In genomic region chr9:5543875-5544702, GRCh38 we compare ENCODE assay signal across 19 cellular contexts. TPM values are rescaled to one million over a fixed set of nuclear protein-coding genes. Genes with fewer than 3 reads are reported as not detected.
DNase-seq lines count a peak whose midpoint lies in the region; ATAC-seq, FAIRE-seq and TF ChIP-seq lines count a peak whose summit lies in the region.
"Had no signal": no experiment of that assay in that cellular context is flagged by ENCODE, and none has a peak within 500 bp of the region (broad histone marks: within the 10 kb centered on the region; RNA-seq: fewer than 3 reads in every experiment).

No MANE protein-coding gene starts in this region.

- H3K4me1 ChIP-seq in BLaER1 = peaks cover 15% of the 10 kb centered on the region
- peaks cover 9% of the 10 kb centered on the region; the same call in 1 of the 2 replicates for H3K4me1 ChIP-seq in GM23338 (ENCODE audit: insufficient read depth)
- H3K4me1 ChIP-seq in mesendoderm (ENCODE audit: control insufficient read depth, low read depth, low read length) = no peaks in the 10 kb centered on the region
- H3K4me1 ChIP-seq: A549 had no signal

- no peak overlapping the region for H3K27ac Mint-ChIP-seq in GM23338
- no peak overlapping the region for H3K27ac Mint-ChIP-seq in activated T-helper 17 cell treated with anti-CD3 and anti-CD28 coated beads, Interleukin-2, amount 50 U/mL, for 72 hours

- H3K9me3 Mint-ChIP-seq in GM23338 = peaks cover 3% of the 10 kb centered on the region; the same call in 2 of the 3 replicates
- H3K9me3 Mint-ChIP-seq in activated T-helper 17 cell treated with anti-CD3 and anti-CD28 coated beads, Interleukin-2, amount 50 U/mL, for 72 hours = peaks cover 6% of the 10 kb centered on the region

- no peak overlapping the region for H3K56ac ChIP-seq in mesendoderm (ENCODE audit: low read length)

- H3F3A ChIP-seq in GM23338 (replicated peaks; ENCODE audit: low read depth) = no peaks in the 10 kb centered on the region

- H3K27ac ChIP-seq in BLaER1 = no peak overlapping the region
- H3K27ac ChIP-seq in GM23338 (ENCODE audit: low read depth) = no peak overlapping the region
- H3K27ac ChIP-seq in mesendoderm (ENCODE audit: low read depth, low read length) = no peak overlapping the region
- H3K27ac ChIP-seq: A549 had no signal

- no peak overlapping the region for H2BK5ac ChIP-seq in mesendoderm (ENCODE audit: low read length)

- no peak overlapping the region for H3K4me3 ChIP-seq in BLaER1
- 0 out of 2 replicates have a peak overlapping the region, but pooled peaks have one; percentile 35 for H3K4me3 ChIP-seq in GM23338
- H3K4me3 ChIP-seq in mesendoderm (ENCODE audit: low read length) = no peak overlapping the region
- H3K4me3 ChIP-seq: A549 had no signal

- H3K9me3 ChIP-seq in BLaER1 = peaks cover 12% of the 10 kb centered on the region
- H3K9me3 ChIP-seq: A549 had no signal

- peaks cover 11% of the 10 kb centered on the region for H3K4me1 Mint-ChIP-seq in GM23338
- H3K4me1 Mint-ChIP-seq in activated T-helper 17 cell treated with anti-CD3 and anti-CD28 coated beads, Interleukin-2, amount 50 U/mL, for 72 hours = peaks cover 5% of the 10 kb centered on the region

- H4K5ac ChIP-seq in mesendoderm (ENCODE audit: low read length) = no peak overlapping the region

- no CpG with 5 or more reads among the region's 2 CpGs for WGBS in mesendoderm (ENCODE audit: extremely low coverage, insufficient coverage, low lambda C conversion rate)

- peak overlapping the region; percentile 4 for H3K23ac ChIP-seq in mesendoderm (ENCODE audit: low read length)

- no peak overlapping the region for H3K4me3 Mint-ChIP-seq in GM23338
- H3K4me3 Mint-ChIP-seq in activated T-helper 17 cell treated with anti-CD3 and anti-CD28 coated beads, Interleukin-2, amount 50 U/mL, for 72 hours = no peak overlapping the region

- H3K27me3 Mint-ChIP-seq in GM23338 (ENCODE audit: insufficient read depth, low read depth, poor library complexity) = peaks cover 2% of the 10 kb centered on the region
- H3K27me3 Mint-ChIP-seq in activated T-helper 17 cell treated with anti-CD3 and anti-CD28 coated beads, Interleukin-2, amount 50 U/mL, for 72 hours = no peaks in the 10 kb centered on the region

- no peak overlapping the region for H2AK5ac ChIP-seq in mesendoderm (ENCODE audit: low read length)

- no peak overlapping the region for H4K8ac ChIP-seq in mesendoderm (ENCODE audit: low read depth, low read length)

- no peak for FAIRE-seq in H54 (lab: Jason Lieb, UNC)
- FAIRE-seq: A549 had no signal

- H3K36me3 ChIP-seq in BLaER1 = no peaks in the 10 kb centered on the region
- H3K36me3 ChIP-seq in GM23338 (ENCODE audit: insufficient read depth) = no peaks in the 10 kb centered on the region
- H3K36me3 ChIP-seq in mesendoderm (ENCODE audit: control insufficient read depth, insufficient read depth, low read length) = no peaks in the 10 kb centered on the region

- no peak overlapping the region for H2BK120ac ChIP-seq in mesendoderm (ENCODE audit: low read depth, low read length)

- no peaks in the 10 kb centered on the region for H3K27me3 ChIP-seq in BLaER1
- no peaks in the 10 kb centered on the region for H3K27me3 ChIP-seq in GM23338 (ENCODE audit: insufficient read depth)
- no peaks in the 10 kb centered on the region for H3K27me3 ChIP-seq in mesendoderm (ENCODE audit: insufficient read depth, low read length, poor library complexity)

- peak overlapping the region; percentile 80; the same call in 1 of the 2 replicates for H2AFZ ChIP-seq in GM23338

- no peak overlapping the region for H2BK15ac ChIP-seq in mesendoderm (replicated peaks; ENCODE audit: low read depth)

- no peaks in the 10 kb centered on the region for H3K9me2 ChIP-seq in GM23338 (ENCODE audit: insufficient read depth)
- H3K9me2 ChIP-seq: SK-N-SH had no signal

- no peak overlapping the region for H3K18ac ChIP-seq in mesendoderm (ENCODE audit: low read length)

- H3K9ac ChIP-seq in BLaER1 (no peak overlapping the region), mesendoderm (ENCODE audit: low read length) (no peak overlapping the region)
- H3K9ac ChIP-seq: SK-N-SH had no signal

- H3K4ac ChIP-seq in mesendoderm (ENCODE audit: low read depth, low read length) = no peak overlapping the region

- no peaks in the 10 kb centered on the region for H3K79me2 ChIP-seq in GM23338 (replicated peaks; ENCODE audit: insufficient read depth)
- H3K79me2 ChIP-seq in mesendoderm (ENCODE audit: control insufficient read depth, insufficient read depth, low read length) = no peaks in the 10 kb centered on the region

- peak; percentile 18 for DNase-seq in GM23338 (ENCODE audit: low spot score)
- no peak for DNase-seq in mesendoderm
- DNase-seq in H54 (ENCODE audit: insufficient read length, low spot score) = no peak
- DNase-seq in Ammon's horn (ENCODE audit: low spot score) = no peak
- no peak for DNase-seq in SHP77 (lab: John Stamatoyannopoulos, UW)
- DNase-seq in dermis blood vessel endothelial cell = no peak
- DNase-seq: C1 segment of cervical spinal cord, DMS79, NCI-H1105, NCI-H2081, NCI-H2171 treated with DMSO at 0.1 percent for 48 hours, NCI-H446, NCI-H69, OCI-M1, SHP77 treated with DMSO at 0.1 percent for 48 hours, SK-N-SH had no signal

- no peak for TF ChIP-seq CTCF in GM23338 (conservative IDR thresholded peaks at IDR 0.05; ENCODE audit: low read depth in 2 of 2)

- TF ChIP-seq POLR2A in H54 (IDR thresholded peaks at IDR 0.05; ENCODE audit: low read depth, low read length) = no peak

- H3K36me3 Mint-ChIP-seq in GM23338 (ENCODE audit: low read depth) = no peaks in the 10 kb centered on the region
- no peaks in the 10 kb centered on the region for H3K36me3 Mint-ChIP-seq in activated T-helper 17 cell treated with anti-CD3 and anti-CD28 coated beads, Interleukin-2, amount 50 U/mL, for 72 hours (ENCODE audit: low read depth)

- 0 out of 2 replicates have a peak, but pooled peaks cover 4% of the 10 kb centered on the region for H4K20me1 ChIP-seq in BLaER1
- no peaks in the 10 kb centered on the region for H4K20me1 ChIP-seq in GM23338 (replicated peaks; ENCODE audit: insufficient read depth)

- peak overlapping the region; percentile 57 for H3K4me2 ChIP-seq in BLaER1
- peak overlapping the region; percentile 72 for H3K4me2 ChIP-seq in GM23338
- H3K4me2 ChIP-seq in mesendoderm (ENCODE audit: low read length) = no peak overlapping the region
- H3K4me2 ChIP-seq: A549, SK-N-SH had no signal

- H3K79me1 ChIP-seq in mesendoderm (ENCODE audit: low read length) = no peaks in the 10 kb centered on the region

- peak; percentile 84 for ATAC-seq in GM23338
- ATAC-seq in activated T-helper 17 cell treated with anti-CD3 and anti-CD28 coated beads, Interleukin-2, amount 50 U/mL, for 72 hours (replicated peaks) = peak; percentile 24
- ATAC-seq: A549 had no signal

TF ChIP-seq in GM23338, 12 proteins besides CTCF, POLR2A, EP300 and RAD21 (continues in another document):
- TF ChIP-seq ZNF331 (CRISPR knock-in tag; IDR thresholded peaks at IDR 0.05; ENCODE audit: low read depth) (no peak), REST (IDR thresholded peaks at IDR 0.05; ENCODE audit: unreplicated experiment) (no peak), EZH2 (IDR thresholded peaks at IDR 0.05; ENCODE audit: low read depth, unreplicated experiment) (no peak), EZH2phosphoT487 (IDR thresholded peaks at IDR 0.05; ENCODE audit: unreplicated experiment) (no peak), JUNB (IDR thresholded peaks at IDR 0.05; ENCODE audit: unreplicated experiment) (no peak), POLR2AphosphoS5 (IDR thresholded peaks at IDR 0.05; ENCODE audit: low read depth) (no peak)

RNA-seq across cellular contexts. Expression of gene PDCD1LG2, which starts 33.8 kb away (rescaled TPM):
- total RNA-seq in GM23338 (2014; rRNA removed; shearing (Covaris generic)) = not detected in 2 replicates
- polyA plus RNA-seq in GM23338 (2016; fragmentation: Nextera tagmentation; extraction: Ambion mirVana) = not detected in 2 replicates
- 1 to 10 TPM; 1.2 to 1.5 TPM for total RNA-seq in activated T-helper 17 cell treated with anti-CD3 and anti-CD28 coated beads, Interleukin-2, amount 50 U/mL, for 72 hours
- polyA plus RNA-seq in mesendoderm (2013, experiment 1 of 2) = 0.04 TPM
- 0.08 TPM for polyA plus RNA-seq in mesendoderm (2013, experiment 2 of 2)
- total RNA-seq in dermis blood vessel endothelial cell = 3.4 and 4.4 TPM in 2 replicates
